In genomic region chr15:73994419-73994883, GRCh38 we compare ENCODE assay signal across 1 cellular context.
TF ChIP-seq lines count a peak whose summit lies in the region.

PML (plus strand) TSS chr15:73994716; CDS start chr15:73994813, 97 bp downstream.

TF ChIP-seq in SK-N-SH, 30 proteins besides CTCF, POLR2A, EP300 and RAD21 (continued from another document):
- no peak for TF ChIP-seq NRF1 (IDR thresholded peaks at IDR 0.05; ENCODE audit: low read depth, low read length)
